In genomic region chr12:125340791-125341190, GRCh38 we compare ENCODE assay signal across 11 cellular contexts.
DNase-seq lines count a peak whose midpoint lies in the region; ATAC-seq and TF ChIP-seq lines count a peak whose summit lies in the region.
"Had no signal": no experiment of that assay in that cellular context is flagged by ENCODE, and none has a peak within 500 bp of the region (broad histone marks: within the 10 kb centered on the region; RNA-seq: fewer than 3 reads in every experiment).

No MANE protein-coding gene starts in this region.

- no peaks in the 10 kb centered on the region for H3K4me1 Mint-ChIP-seq in immature natural killer cell

- no peak overlapping the region for H3K4me3 ChIP-seq in cardiac fibroblast (replicated peaks in 1 of 2; ENCODE audit: low read depth in 2 of 2, low read length in 2 of 2)
- H3K4me3 ChIP-seq: BLaER1 treated with 17β-estradiol and CSF1 and Interleukin-3, amounts not matched to agents 10 nM and 100 nM; uterus had no signal

- H3K27ac Mint-ChIP-seq in immature natural killer cell, result no peak overlapping the region

- H3K27me3 Mint-ChIP-seq in immature natural killer cell (ENCODE audit: low read depth in 3 of 3), result peaks cover 0 to 5% (median 4%) of the 10 kb centered on the region in 3 donors

- no peak for DNase-seq in Right ventricle myocardium inferior (ENCODE audit: missing footprints)
- no peak for DNase-seq in cardiac septum (ENCODE audit: low spot score)
- peak; percentile 48 to 88 for DNase-seq in cardiac fibroblast (ENCODE audit: low read depth in 2 of 2)
- peak; percentile 29 to 35 for DNase-seq in left colon
- DNase-seq in immature natural killer cell, result no peak
- no peak for DNase-seq in activated naive CD4-positive, alpha-beta T cell (lab: John Stamatoyannopoulos, UW)
- DNase-seq: activated T-cell treated with anti-CD3 and anti-CD28 coated beads, Interleukin-2, amount 50 U/mL, for 1 hour; uterus had no signal

- no peak overlapping the region for H3K4me3 Mint-ChIP-seq in immature natural killer cell

- intact Hi-C loops in Right ventricle myocardium inferior (cut with DNase I) (no loop called here), cardiac septum (cut with DNase I) (no loop called here), left colon (cut with DNase I, micrococcal nuclease) (no loop called here)

- ATAC-seq in Right ventricle myocardium inferior (peak; percentile 67), left colon (peak; percentile 91), GM18909 (IDR thresholded peaks at IDR 0.05; ENCODE audit: poor library complexity, unreplicated experiment) (no peak), GM18511 (IDR thresholded peaks at IDR 0.05; ENCODE audit: unreplicated experiment) (no peak)

- no peaks in the 10 kb centered on the region for H3K36me3 Mint-ChIP-seq in immature natural killer cell

- TF ChIP-seq CTCF in cardiac fibroblast (IDR thresholded peaks at IDR 0.05; ENCODE audit: low read depth, low read length), result no peak

- H3K9me3 Mint-ChIP-seq in immature natural killer cell, result no peaks in the 10 kb centered on the region

Comparison
In these comparisons a context has a peak if more than half of its experiments do, and no peak if none do; other contexts are left out.
1. ATAC-seq: peak in Right ventricle myocardium inferior (single experiment) and left colon (single experiment); none in GM18909 (single experiment) and GM18511 (single experiment).
2. DNase-seq: peak in cardiac fibroblast (2 of 2) and left colon (2 of 2); none in Right ventricle myocardium inferior (single experiment), cardiac septum (single experiment), immature natural killer cell (0 of 3) and activated naive CD4-positive, alpha-beta T cell (0 of 4).